In the genomic region with DNA sequence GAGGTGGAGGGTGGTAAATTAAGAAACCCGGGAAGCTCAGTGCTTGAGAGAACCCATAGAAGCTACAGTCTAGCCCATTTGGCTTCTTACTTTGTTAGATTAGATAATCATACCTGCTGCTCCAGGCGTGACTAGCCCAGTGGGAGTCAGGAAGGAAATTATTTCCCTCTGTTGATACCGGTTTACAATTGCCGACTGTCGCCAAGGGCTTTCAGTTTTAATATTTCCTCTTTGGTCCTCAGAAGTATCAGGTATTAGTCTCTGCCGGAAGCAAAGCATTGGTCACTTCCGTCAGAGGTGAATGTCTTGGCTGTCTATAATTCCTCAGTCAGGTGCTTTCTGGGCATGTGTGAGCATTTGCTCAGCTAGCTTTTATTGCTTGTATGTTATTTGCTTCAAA, we compare ENCODE assay signal across 25 cellular contexts.
DNase-seq lines count a peak whose midpoint lies in the region; ATAC-seq and TF ChIP-seq lines count a peak whose summit lies in the region.
"Had no signal": no experiment of that assay in that cellular context is flagged by ENCODE, and none has a peak within 500 bp of the region (broad histone marks: within the 10 kb centered on the region; RNA-seq: fewer than 3 reads in every experiment).

No MANE protein-coding gene starts in this region.

- H3K4me3 ChIP-seq in gastroesophageal sphincter (peak overlapping the region in 1 of 2 donors; percentile 15), brain microvascular endothelial cell (ENCODE audit: low read depth, low read length) (no peak overlapping the region), suprapubic skin (no peak overlapping the region)
- H3K4me3 ChIP-seq: lung, ovary, PC-9 had no signal

- peak overlapping the region; percentile 26 to 27 for H3K27ac Mint-ChIP-seq in natural killer cell
- no peak overlapping the region for H3K27ac Mint-ChIP-seq in natural killer cell treated with Interleukin-12 subunit alpha and Interleukin-12 subunit beta and Interleukin-15 and Interleukin-18, amount 100 ng/mL, for 72 hours
- H3K27ac Mint-ChIP-seq: activated T-cell treated with anti-CD3 and anti-CD28 coated beads, Interleukin-2, amount 50 U/mL, for 72 hours; endodermal cell; T-cell; type B pancreatic cell had no signal

- no peaks in the 10 kb centered on the region for H3K27me3 ChIP-seq in gastroesophageal sphincter
- no peaks in the 10 kb centered on the region for H3K27me3 ChIP-seq in brain microvascular endothelial cell (replicated peaks)
- no peaks in the 10 kb centered on the region for H3K27me3 ChIP-seq in suprapubic skin
- H3K27me3 ChIP-seq: ovary had no signal

- H3K4me3 Mint-ChIP-seq in natural killer cell: peak overlapping the region; percentile 3
- no peak overlapping the region for H3K4me3 Mint-ChIP-seq in natural killer cell treated with Interleukin-12 subunit alpha and Interleukin-12 subunit beta and Interleukin-15 and Interleukin-18, amount 100 ng/mL, for 72 hours
- H3K4me3 Mint-ChIP-seq: activated T-cell treated with anti-CD3 and anti-CD28 coated beads, Interleukin-2, amount 50 U/mL, for 72 hours; endodermal cell; T-cell; type B pancreatic cell had no signal

- DNase-seq in natural killer cell: no peak
- DNase-seq in natural killer cell treated with Interleukin-12 subunit alpha and Interleukin-12 subunit beta and Interleukin-15 and Interleukin-18, amount 100 ng/mL, for 72 hours (ENCODE audit: low spot score): no peak
- peak; percentile 41 for DNase-seq in pulmonary artery endothelial cell (ENCODE audit: low read depth, low spot score)
- DNase-seq in brain microvascular endothelial cell: no peak
- DNase-seq in globus pallidus (ENCODE audit: low spot score): no peak
- DNase-seq in suprapubic skin (ENCODE audit: low spot score in 2 of 2): no peak
- no peak for DNase-seq in cerebellum (ENCODE audit: low spot score)
- DNase-seq: activated naive CD4-positive, alpha-beta T cell treated with anti-CD3 and anti-CD28 coated beads, Interleukin-2, amount 50 U/mL, for 16 hours; activated T-cell treated with anti-CD3 and anti-CD28 coated beads, Interleukin-2, amount 50 U/mL, for 72 hours; anterior cingulate cortex; endodermal cell; hippocampal formation; naive B cell; NCI-H146; NCI-H2227 treated with DMSO at 0.1 percent for 48 hours; NCI-H774; ovary; PC-9; stimulated activated CD4-positive, alpha-beta T cell treated with anti-CD3 and anti-CD28 coated beads, Interleukin-1b, Interleukin-23, amount 100 ng/mL, for 48 hours; stimulated activated naive CD4-positive, alpha-beta T cell; T-cell had no signal

- H3K9me3 ChIP-seq in gastroesophageal sphincter (no peaks in the 10 kb centered on the region), suprapubic skin (no peaks in the 10 kb centered on the region)
- H3K9me3 ChIP-seq: ovary had no signal

- ATAC-seq in natural killer cell: no peak
- ATAC-seq in natural killer cell treated with Interleukin-12 subunit alpha and Interleukin-12 subunit beta and Interleukin-15 and Interleukin-18, amount 100 ng/mL, for 72 hours: no peak
- ATAC-seq in gastroesophageal sphincter: no peak
- ATAC-seq: activated T-cell treated with anti-CD3 and anti-CD28 coated beads, Interleukin-2, amount 50 U/mL, for 72 hours; HCT116; T-cell had no signal

- WGBS in gastroesophageal sphincter (ENCODE audit: low coverage in 1 of 2), 2 donors: 36 to 40% methylated on average over 7 of the region's 7 CpGs
- 85% methylated on average over 7 of the region's 7 CpGs for WGBS in suprapubic skin

- intact Hi-C loops in natural killer cell (cut with micrococcal nuclease): no loop called here

- H3K27me3 Mint-ChIP-seq in natural killer cell (ENCODE audit: low read depth in 2 of 2): no peaks in the 10 kb centered on the region
- no peaks in the 10 kb centered on the region for H3K27me3 Mint-ChIP-seq in natural killer cell treated with Interleukin-12 subunit alpha and Interleukin-12 subunit beta and Interleukin-15 and Interleukin-18, amount 100 ng/mL, for 72 hours
- H3K27me3 Mint-ChIP-seq: naive B cell, T-cell, type B pancreatic cell had no signal

- TF ChIP-seq EP300 in gastroesophageal sphincter (IDR thresholded peaks at IDR 0.05) (no peak), suprapubic skin (IDR thresholded peaks at IDR 0.05) (no peak)

- H3K27ac ChIP-seq in gastroesophageal sphincter (peak overlapping the region; percentile 87 to 100 (median 92)), brain microvascular endothelial cell (no peak overlapping the region), suprapubic skin (no peak overlapping the region)
- H3K27ac ChIP-seq: ovary, PC-9 had no signal

- H3K36me3 ChIP-seq in gastroesophageal sphincter (peaks cover 0 to 32% of the 10 kb centered on the region in 2 donors), brain microvascular endothelial cell (replicated peaks) (peaks cover 12% of the 10 kb centered on the region), suprapubic skin (no peaks in the 10 kb centered on the region)
- H3K36me3 ChIP-seq: ovary had no signal

- H3K36me3 Mint-ChIP-seq in natural killer cell: no peaks in the 10 kb centered on the region
- no peaks in the 10 kb centered on the region for H3K36me3 Mint-ChIP-seq in natural killer cell treated with Interleukin-12 subunit alpha and Interleukin-12 subunit beta and Interleukin-15 and Interleukin-18, amount 100 ng/mL, for 72 hours

- H3K4me1 ChIP-seq in gastroesophageal sphincter (peaks cover 27 to 99% (median 51%) of the 10 kb centered on the region in 3 donors), suprapubic skin (no peaks in the 10 kb centered on the region)

- in situ Hi-C loops in brain microvascular endothelial cell (cut with HindIII; ENCODE audit: low pct_ligation_motif_present, low sequenced_read_pairs): no loop called here

- TF ChIP-seq POLR2A in gastroesophageal sphincter (IDR thresholded peaks at IDR 0.05) (no peak), suprapubic skin (IDR thresholded peaks at IDR 0.05) (no peak)

- peaks cover 31 to 58% of the 10 kb centered on the region in 2 donors for H3K4me1 Mint-ChIP-seq in natural killer cell
- peaks cover 10 to 26% of the 10 kb centered on the region in 2 donors for H3K4me1 Mint-ChIP-seq in natural killer cell treated with Interleukin-12 subunit alpha and Interleukin-12 subunit beta and Interleukin-15 and Interleukin-18, amount 100 ng/mL, for 72 hours (ENCODE audit: low read depth in 2 of 2)

- no peaks in the 10 kb centered on the region for H3K9me3 Mint-ChIP-seq in natural killer cell
- no peaks in the 10 kb centered on the region for H3K9me3 Mint-ChIP-seq in natural killer cell treated with Interleukin-12 subunit alpha and Interleukin-12 subunit beta and Interleukin-15 and Interleukin-18, amount 100 ng/mL, for 72 hours
- H3K9me3 Mint-ChIP-seq: endodermal cell, naive B cell, T-cell, type B pancreatic cell had no signal

- TF ChIP-seq CTCF in natural killer cell (IDR thresholded peaks at IDR 0.05): no peak
- TF ChIP-seq CTCF in gastroesophageal sphincter (IDR thresholded peaks at IDR 0.05): no peak
- no peak for TF ChIP-seq CTCF in brain microvascular endothelial cell (IDR thresholded peaks at IDR 0.05; ENCODE audit: low read depth, low read length, missing control alignments)
- no peak for TF ChIP-seq CTCF in suprapubic skin (IDR thresholded peaks at IDR 0.05)

Comparison
In these comparisons a context has a peak if more than half of its experiments do, and no peak if none do; other contexts are left out.
1. H3K27ac Mint-ChIP-seq: peak in natural killer cell (2 of 2); none in natural killer cell treated with Interleukin-12 subunit alpha and Interleukin-12 subunit beta and Interleukin-15 and Interleukin-18, amount 100 ng/mL, for 72 hours (0 of 2).
2. H3K27ac ChIP-seq: peak in gastroesophageal sphincter (4 of 4); none in brain microvascular endothelial cell (single experiment) and suprapubic skin (single experiment).